In genomic region chr1:241733899-241734298, GRCh38 we compare ENCODE assay signal across 24 cellular contexts.
"Had no signal": no experiment of that assay in that cellular context is flagged by ENCODE, and none has a peak within 500 bp of the region (broad histone marks: within the 10 kb centered on the region; RNA-seq: fewer than 3 reads in every experiment).

No MANE protein-coding gene starts in this region.

- ATAC-seq: natural killer cell; psoas muscle; right cardiac atrium; right lobe of liver; stimulated activated effector memory CD8-positive, alpha-beta T cell treated with anti-CD3 and anti-CD28 coated beads, Interleukin-12 subunit alpha, Interleukin-12 subunit beta, amount 100 ng/mL, for 72 hours; upper lobe of right lung had no signal

- H3K9ac ChIP-seq: neural progenitor cell, parathyroid adenoma had no signal

- H3K36me3 ChIP-seq: neural progenitor cell, ovary, right lobe of liver, sigmoid colon, stomach, thoracic aorta, thyroid gland, tibial nerve, upper lobe of right lung, uterus had no signal

- H3K9me3 ChIP-seq: ovary, psoas muscle, right lobe of liver, sigmoid colon, stomach, thoracic aorta, thyroid gland, tibial nerve, upper lobe of right lung, uterus had no signal

- H3K4me2 ChIP-seq: neural progenitor cell had no signal

- H3K4me3 ChIP-seq: neural progenitor cell, ovary, psoas muscle, right lobe of liver, sigmoid colon, stomach, thoracic aorta, thyroid gland, tibial nerve, upper lobe of right lung, uterus had no signal

- DNase-seq: natural killer cell; occipital lobe; ovary; posterior cingulate gyrus; psoas muscle; right cardiac atrium; right lobe of liver; sigmoid colon; small intestine; stimulated activated CD4-positive, alpha-beta T cell treated with anti-CD3 and anti-CD28 coated beads, Interleukin-15, amount 100 ng/mL, for 24 hours; stimulated activated CD4-positive, alpha-beta T cell treated with anti-CD3 and anti-CD28 coated beads, Interleukin-2, amount 100 ng/mL, for 24 hours; stimulated activated CD4-positive, alpha-beta T cell treated with anti-CD3 and anti-CD28 coated beads, Interleukin-2, amount 100 ng/mL, for 48 hours; stimulated activated CD4-positive, alpha-beta T cell treated with anti-CD3 and anti-CD28 coated beads, Interleukin-4, amount 100 ng/mL, for 24 hours; stimulated activated naive B cell treated with anti-CD40 and anti-IgM and Interleukin-4, amounts not matched to agents 10 μg/mL and 1 μg/mL and 100 μg/mL, for 72 hours; stimulated activated naive CD4-positive, alpha-beta T cell treated with Interleukin-2 at 50 U/mL for 16 hours; stomach; thyroid gland; upper lobe of right lung; uterus had no signal

- H2AFZ ChIP-seq: neural progenitor cell, parathyroid adenoma had no signal

- H3K27ac ChIP-seq: neural progenitor cell, ovary, parathyroid adenoma, psoas muscle, right lobe of liver, sigmoid colon, stomach, thoracic aorta, thyroid gland, tibial nerve, upper lobe of right lung, uterus had no signal

- H3K79me2 ChIP-seq: parathyroid adenoma had no signal

- H3K4me1 ChIP-seq: neural progenitor cell, parathyroid adenoma, psoas muscle, right lobe of liver, sigmoid colon, stomach, thyroid gland, tibial nerve, upper lobe of right lung, uterus had no signal

- H3K27me3 ChIP-seq: neural progenitor cell, ovary, right lobe of liver, sigmoid colon, thyroid gland, tibial nerve, uterus had no signal
